Comparison of ENCODE assay signal across 8 cellular contexts in the genomic region with DNA sequence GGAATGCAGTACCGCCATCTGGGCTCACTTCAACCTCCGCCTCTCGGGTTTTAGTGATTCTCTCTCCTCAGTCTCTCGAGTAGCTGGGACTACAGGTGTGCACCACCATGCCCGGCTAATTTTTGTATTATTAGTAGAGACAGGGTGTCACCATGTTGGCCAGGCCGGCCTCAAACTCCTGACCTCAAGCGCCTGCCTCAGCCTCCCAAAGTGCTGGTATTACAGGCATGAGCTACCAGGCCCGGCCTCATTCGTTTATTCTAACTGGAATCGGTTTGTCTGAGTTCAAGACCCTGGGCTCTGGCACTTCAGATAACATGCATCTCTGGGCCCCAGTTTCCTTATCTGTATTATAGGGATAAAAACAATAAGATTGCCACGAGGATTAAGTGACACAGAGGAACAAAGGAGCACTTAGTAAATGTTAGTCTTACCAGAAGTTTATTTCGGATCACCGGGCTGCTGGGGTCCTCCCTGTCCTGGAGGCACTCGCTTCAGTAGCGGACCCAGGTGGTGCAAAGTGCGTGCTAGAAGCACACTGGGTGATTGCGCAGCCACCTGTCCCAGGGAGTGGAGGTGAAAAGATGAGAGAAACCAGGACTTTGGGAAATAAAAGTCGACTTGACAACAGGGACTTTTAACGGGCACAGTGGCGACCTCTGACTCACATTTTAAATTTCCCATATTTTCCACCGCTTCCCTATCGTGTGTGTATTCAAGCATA. TPM values are rescaled to one million over a fixed set of nuclear protein-coding genes. Genes with fewer than 3 reads are reported as not detected.
DNase-seq lines count a peak whose midpoint lies in the region; ATAC-seq and TF ChIP-seq lines count a peak whose summit lies in the region.

No MANE protein-coding gene starts in this region.

- H4K20me1 ChIP-seq in OCI-LY1 (ENCODE audit: insufficient read depth, low read length) = no peaks in the 10 kb centered on the region

- H2AFZ ChIP-seq in OCI-LY1 (ENCODE audit: low read length) = no peak overlapping the region

- no peaks in the 10 kb centered on the region for H3K79me2 ChIP-seq in OCI-LY1 (ENCODE audit: insufficient read depth, low read length)

- no peaks in the 10 kb centered on the region for H3K36me3 Mint-ChIP-seq in CD4-positive, alpha-beta memory T cell

- ATAC-seq in GM21723 (IDR thresholded peaks at IDR 0.05; ENCODE audit: unreplicated experiment) (no peak), HG02623 (IDR thresholded peaks at IDR 0.05; ENCODE audit: unreplicated experiment) (no peak)

- no peak for TF ChIP-seq CTCF in OCI-LY1 (IDR thresholded peaks at IDR 0.05; ENCODE audit: low read length)

- peak overlapping the region in 6 of 7 donors; percentile 70 to 93 (median 76) for H3K27ac Mint-ChIP-seq in CD4-positive, alpha-beta memory T cell

- H3K27ac ChIP-seq in CD4-positive, alpha-beta memory T cell (ENCODE audit: low read depth, low read length) = peak overlapping the region; percentile 42
- H3K27ac ChIP-seq in OCI-LY1 (ENCODE audit: low read depth, low read length, poor library complexity, severe bottlenecking) = no peak overlapping the region
- H3K27ac ChIP-seq in duodenal mucosa (ENCODE audit: low read depth, low read length) = peak overlapping the region; percentile 45
- peak overlapping the region; percentile 17 to 48 for H3K27ac ChIP-seq in mucosa of rectum (ENCODE audit: low read depth in 2 of 2, low read length in 2 of 2)

- no peaks in the 10 kb centered on the region for H3K36me3 ChIP-seq in CD4-positive, alpha-beta memory T cell (ENCODE audit: insufficient read depth, low read length)
- H3K36me3 ChIP-seq in OCI-LY1 (ENCODE audit: insufficient read depth, low read length) = no peaks in the 10 kb centered on the region
- H3K36me3 ChIP-seq in duodenal mucosa (ENCODE audit: control insufficient read depth in 1 of 2, insufficient read depth in 2 of 2, low read length in 2 of 2) = no peaks in the 10 kb centered on the region
- H3K36me3 ChIP-seq in mucosa of rectum (ENCODE audit: control insufficient read depth in 2 of 2, insufficient read depth in 2 of 2, low read length in 2 of 2) = no peaks in the 10 kb centered on the region

- H3K4me2 ChIP-seq in OCI-LY1 (ENCODE audit: low read length) = peak overlapping the region; percentile 50; the same call in 1 of the 2 replicates

- no peaks in the 10 kb centered on the region for H3K9me2 ChIP-seq in OCI-LY1 (ENCODE audit: low read depth, low read length)

- intact Hi-C loops in CD4-positive, alpha-beta memory T cell (cut with micrococcal nuclease) = loop anchor here (1.0 to 10.0 kb wide), 4 partner anchors 43 to 589 kb away; a partner anchor contains a TSS

- H3K9me3 ChIP-seq in CD4-positive, alpha-beta memory T cell (ENCODE audit: control insufficient read depth in 1 of 2, low read length in 2 of 2) = no peaks in the 10 kb centered on the region
- H3K9me3 ChIP-seq in OCI-LY1 (ENCODE audit: low read length) = no peaks in the 10 kb centered on the region
- no peaks in the 10 kb centered on the region for H3K9me3 ChIP-seq in duodenal mucosa (ENCODE audit: control insufficient read depth in 1 of 2, low read length in 2 of 2)
- no peaks in the 10 kb centered on the region for H3K9me3 ChIP-seq in mucosa of rectum (ENCODE audit: control insufficient read depth in 2 of 2, low read length in 2 of 2)

- CTCF ChIA-PET in CD4-positive, alpha-beta memory T cell (lab: Charles Lee; ENCODE audit: partially characterized antibody) = interaction anchor here (0.6 kb wide), 1 partner anchor 41 kb away, joined by 3 read pairs; no protein-coding TSS in a partner anchor

- no peaks in the 10 kb centered on the region for H3F3A ChIP-seq in OCI-LY1 (ENCODE audit: insufficient read depth, low read length)

- H3K9me3 Mint-ChIP-seq in CD4-positive, alpha-beta memory T cell = no peaks in the 10 kb centered on the region

- peaks cover 15% of the 10 kb centered on the region for H3K4me1 ChIP-seq in CD4-positive, alpha-beta memory T cell (ENCODE audit: insufficient read depth, low read length)
- H3K4me1 ChIP-seq in OCI-LY1 (ENCODE audit: insufficient read depth, low read length, severe bottlenecking) = peaks cover 22% of the 10 kb centered on the region
- peaks cover 26 to 46% of the 10 kb centered on the region in 2 donors for H3K4me1 ChIP-seq in duodenal mucosa (ENCODE audit: control insufficient read depth in 1 of 2, insufficient read depth in 2 of 2, low read length in 2 of 2)
- H3K4me1 ChIP-seq in mucosa of rectum (ENCODE audit: control insufficient read depth in 2 of 2, insufficient read depth in 2 of 2, low read length in 2 of 2) = peaks cover 8 to 16% of the 10 kb centered on the region in 2 donors

- H3K9ac ChIP-seq in OCI-LY1 (ENCODE audit: low read length) (no peak overlapping the region), duodenal mucosa (ENCODE audit: low read depth in 1 of 2, low read length in 2 of 2) (peak overlapping the region; percentile 40 to 71), mucosa of rectum (ENCODE audit: low read depth in 1 of 2, low read length in 2 of 2) (peak overlapping the region; percentile 58 to 64)

- H3K4me1 Mint-ChIP-seq in CD4-positive, alpha-beta memory T cell = peaks cover 10 to 24% (median 16%) of the 10 kb centered on the region in 4 donors

- no peak for DNase-seq in CD4-positive, alpha-beta memory T cell
- no peak for DNase-seq in activated effector memory CD4-positive, alpha-beta T cell treated with Interleukin-2 at 50 U/mL for 16 hours
- no peak for DNase-seq in stimulated activated CD4-positive, alpha-beta T cell treated with anti-CD3 and anti-CD28 coated beads, Interleukin-4, amount 100 ng/mL, for 24 hours

- H3K4me3 ChIP-seq in CD4-positive, alpha-beta memory T cell (ENCODE audit: low read length in 2 of 2) = peak overlapping the region in 1 of 2 donors; percentile 23
- peak overlapping the region; percentile 36 for H3K4me3 ChIP-seq in OCI-LY1 (ENCODE audit: low read depth, low read length, poor library complexity, severe bottlenecking)
- peak overlapping the region; percentile 59 to 74 for H3K4me3 ChIP-seq in duodenal mucosa (ENCODE audit: low read depth in 1 of 2, low read length in 2 of 2)
- H3K4me3 ChIP-seq in mucosa of rectum (ENCODE audit: low read length in 2 of 2) = peak overlapping the region; percentile 65 to 78

- H3K27me3 Mint-ChIP-seq in CD4-positive, alpha-beta memory T cell = peaks cover 0 to 1% of the 10 kb centered on the region in 2 donors

- POLR2A ChIA-PET in CD4-positive, alpha-beta memory T cell (lab: Charles Lee; ENCODE audit: partially characterized antibody) = interaction anchor here (0.6 to 1.8 kb wide), 2 partner anchors 55 to 102 kb away, joined by 6 read pairs; a partner anchor contains a TSS

- peak overlapping the region; percentile 80 to 96 (median 94) for H3K4me3 Mint-ChIP-seq in CD4-positive, alpha-beta memory T cell

- H3K27me3 ChIP-seq in CD4-positive, alpha-beta memory T cell (ENCODE audit: insufficient read depth, low read length) = no peaks in the 10 kb centered on the region
- no peaks in the 10 kb centered on the region for H3K27me3 ChIP-seq in OCI-LY1 (ENCODE audit: insufficient read depth, low read length)
- H3K27me3 ChIP-seq in duodenal mucosa (ENCODE audit: control insufficient read depth in 1 of 2, insufficient read depth in 2 of 2, low read length in 2 of 2) = no peaks in the 10 kb centered on the region
- H3K27me3 ChIP-seq in mucosa of rectum (ENCODE audit: control insufficient read depth in 2 of 2, insufficient read depth in 2 of 2, low read length in 2 of 2) = no peaks in the 10 kb centered on the region

RNA-seq across cellular contexts. Expression of a gene that starts 37.5 kb away (rescaled TPM):
- total RNA-seq in CD4-positive, alpha-beta memory T cell = 10 to 100 TPM; 46.7 to 47.1 TPM
- polyA plus RNA-seq in CD4-positive, alpha-beta memory T cell = 1 to 10 TPM in 1 of 2 donors, under 1 TPM in 1; 0.83 to 2.0 TPM

RNA-seq across cellular contexts. Expression of a gene that starts 56.5 kb away (rescaled TPM):
- total RNA-seq in CD4-positive, alpha-beta memory T cell = 10 to 100 TPM; 18.5 to 19.5 TPM
- polyA plus RNA-seq in CD4-positive, alpha-beta memory T cell = 10 to 100 TPM; 43.1 to 47.1 TPM
